In the genomic region with DNA sequence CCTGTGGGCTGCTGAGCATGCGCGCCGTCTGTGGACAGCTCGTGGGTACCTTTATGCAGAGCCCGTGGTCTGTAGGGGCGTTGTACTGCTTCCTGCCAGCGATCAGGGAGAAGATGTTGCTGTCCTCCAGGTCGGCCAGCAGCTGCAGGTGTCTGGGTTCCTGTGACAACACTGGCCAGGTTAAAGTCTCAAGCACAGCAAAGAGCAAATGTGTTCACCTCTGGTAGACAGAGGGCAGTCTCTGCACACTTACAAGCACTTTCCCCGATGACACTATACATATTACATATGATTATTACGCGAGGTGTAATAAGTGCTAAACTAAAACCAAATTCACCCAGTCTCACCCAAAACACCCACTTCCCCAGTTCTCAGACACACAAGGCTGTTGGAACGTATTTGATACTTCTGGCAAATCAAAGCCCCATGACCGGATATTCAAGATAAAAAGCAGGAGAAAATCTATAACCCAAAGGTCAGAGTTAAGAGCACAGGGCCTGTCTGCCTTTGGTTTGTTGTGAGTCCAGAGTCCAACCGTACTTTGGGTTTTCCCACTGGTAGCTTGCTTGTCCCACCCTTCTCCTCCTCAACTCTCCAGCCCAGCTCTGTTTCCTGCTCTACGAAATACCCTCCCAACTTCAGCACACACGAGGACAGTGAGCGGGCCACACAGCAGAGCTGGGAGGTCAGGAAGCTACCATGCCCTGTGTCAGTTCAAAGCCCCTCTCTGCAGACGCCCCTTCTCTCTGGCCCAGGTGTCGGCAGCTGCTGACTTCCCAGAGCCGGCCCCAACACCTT, we compare ENCODE assay signal across 10 cellular contexts. TPM values are rescaled to one million over a fixed set of nuclear protein-coding genes. Genes with fewer than 3 reads are reported as not detected.
DNase-seq lines count a peak whose midpoint lies in the region; ATAC-seq and TF ChIP-seq lines count a peak whose summit lies in the region.
"Had no signal": no experiment of that assay in that cellular context is flagged by ENCODE, and none has a peak within 500 bp of the region (broad histone marks: within the 10 kb centered on the region; RNA-seq: fewer than 3 reads in every experiment).

No MANE protein-coding gene starts in this region.

- H2BK15ac ChIP-seq in IMR-90 (ENCODE audit: low read depth, low read length), result no peak overlapping the region

- no peak overlapping the region for H2AK9ac ChIP-seq in IMR-90 (replicated peaks; ENCODE audit: low read depth, low read length, poor library complexity)

- no peak for TF ChIP-seq POLR2A in IMR-90 (IDR thresholded peaks at IDR 0.05; ENCODE audit: low read depth, low read length)
- no peak for TF ChIP-seq POLR2A in body of pancreas (IDR thresholded peaks at IDR 0.05)

- H3K14ac ChIP-seq in IMR-90 (replicated peaks; ENCODE audit: low read depth, low read length), result no peak overlapping the region

- H4K20me1 ChIP-seq in IMR-90 (ENCODE audit: insufficient read depth, low read length), result no peaks in the 10 kb centered on the region

- no peak overlapping the region for H2AK5ac ChIP-seq in IMR-90 (ENCODE audit: low read depth, low read length)

- no peak overlapping the region for H3K4me2 ChIP-seq in IMR-90 (ENCODE audit: low read depth, low read length)

- no peak overlapping the region for H2BK120ac ChIP-seq in IMR-90 (ENCODE audit: low read depth, low read length)

- H3K9ac ChIP-seq in IMR-90 (ENCODE audit: low read depth, low read length), result no peak overlapping the region

- H3K18ac ChIP-seq in IMR-90 (ENCODE audit: low read depth, low read length), result no peak overlapping the region

- H3K36me3 ChIP-seq in IMR-90 (ENCODE audit: control insufficient read depth, insufficient read depth, low read length) (peaks cover 33% of the 10 kb centered on the region), body of pancreas (replicated peaks in 1 of 2; ENCODE audit: insufficient read depth in 1 of 2, low read depth in 2 of 2) (peaks cover 9 to 37% of the 10 kb centered on the region in 2 donors)

- no TSS peak for BruUV-seq in IMR-90 (replicated peaks; lab: Mats Ljungman, UMichigan)

- no peak overlapping the region for H3K56ac ChIP-seq in IMR-90 (ENCODE audit: extremely low read depth, insufficient read depth, low read length)

- no peak overlapping the region for H4K5ac ChIP-seq in IMR-90 (ENCODE audit: low read depth, low read length)

- POLR2A ChIA-PET in IMR-90 (lab: Charles Lee; ENCODE audit: unreplicated experiment), result no interaction called here

- peak; percentile 14; the same call in 1 of the 2 replicates for TF ChIP-seq RAD21 in IMR-90 (IDR thresholded peaks at IDR 0.05; ENCODE audit: low read length)

- no peak overlapping the region for H2BK20ac ChIP-seq in IMR-90 (ENCODE audit: low read depth, low read length)

- no peak overlapping the region for H4K91ac ChIP-seq in IMR-90 (ENCODE audit: insufficient read depth, low read depth, low read length)

- H3K4me1 ChIP-seq in IMR-90 (ENCODE audit: control insufficient read depth, insufficient read depth, low read length) (no peaks in the 10 kb centered on the region), body of pancreas (peaks cover 42% of the 10 kb centered on the region)

- WGBS in IMR-90 (ENCODE audit: extremely low coverage in 2 of 2, insufficient read length in 1 of 2), 2 experiments, result 87% methylated on average over 11 of the region's 20 CpGs; no CpG with 5 or more reads in 1 of the 2 experiments
- WGBS in body of pancreas, 2 donors, result 30 to 44% methylated on average over 20 of the region's 20 CpGs

- no peak overlapping the region for H3K23ac ChIP-seq in IMR-90 (ENCODE audit: low read depth, low read length)

- no peak overlapping the region for H4K8ac ChIP-seq in IMR-90 (ENCODE audit: low read depth in 2 of 2, low read length in 2 of 2)

- in situ Hi-C loops in IMR-90 (cut with MboI; ENCODE audit: low sequenced_read_pairs), result no loop called here

- H3K27ac ChIP-seq in IMR-90 (ENCODE audit: insufficient read depth, low read length), result no peak overlapping the region
- H3K27ac ChIP-seq in body of pancreas, result peak overlapping the region; percentile 42 to 57 (median 51)

- H3K27me3 ChIP-seq in IMR-90 (ENCODE audit: control insufficient read depth, insufficient read depth, low read length) (no peaks in the 10 kb centered on the region), body of pancreas (no peaks in the 10 kb centered on the region)

- dilution Hi-C loops in IMR-90 (cut with HindIII; ENCODE audit: low sequenced_read_pairs, unreplicated experiment), result no loop called here

- CTCF ChIA-PET in IMR-90 (lab: Yijun Ruan, JAX), result interaction anchor here (0.6 to 1.4 kb wide), 2 partner anchors 526 to 546 kb away, joined by 3 to 4 read pairs; no protein-coding TSS in a partner anchor

- ATAC-seq in IMR-90 (ENCODE audit: low read depth), result no peak
- ATAC-seq in body of pancreas, result peak; percentile 75
- peak; percentile 88 for ATAC-seq in left lobe of liver
- ATAC-seq in GM21723 (IDR thresholded peaks at IDR 0.05; ENCODE audit: unreplicated experiment), result no peak

- peaks cover 0 to 4% of the 10 kb centered on the region in 2 experiments; a peak in 1 of 4 replicates for H3K79me1 ChIP-seq in IMR-90 (ENCODE audit: low read depth in 1 of 2, low read length in 2 of 2)

- H3K4ac ChIP-seq in IMR-90 (ENCODE audit: low read depth, low read length), result no peak overlapping the region

- no peak for TF ChIP-seq CTCF in IMR-90 (conservative IDR thresholded peaks at IDR 0.05; ENCODE audit: low read depth, low read length)
- peak in 6 of 7 experiments; percentile 18 to 60 (median 49) for TF ChIP-seq CTCF in body of pancreas (IDR thresholded peaks at IDR 0.05)

- H3K4me3 ChIP-seq in IMR-90 (ENCODE audit: insufficient read depth, low read depth, low read length) (no peak overlapping the region), body of pancreas (no peak overlapping the region)

- H3K9me1 ChIP-seq in IMR-90 (ENCODE audit: insufficient read depth, low read length), result peaks cover 4% of the 10 kb centered on the region; the same call in 1 of the 2 replicates

- intact Hi-C loops in IMR-90 (cut with micrococcal nuclease), result no loop called here
- intact Hi-C loops in body of pancreas (cut with DNase I), result no loop called here

- DNase-seq in COLO668 (lab: John Stamatoyannopoulos, UW; ENCODE audit: unreplicated experiment) (peak; percentile 57), IMR-90 (no peak), body of pancreas (peak in 3 of 4 donors; percentile 58 to 65 (median 64)), left lobe of liver (ENCODE audit: low spot score) (peak; percentile 74), NCI-H2029 treated with DMSO at 0.1 percent for 48 hours (lab: John Stamatoyannopoulos, UW) (no peak), activated gamma-delta T cell treated with Interleukin-2 at 50 U/mL for 16 hours (no peak), NCI-H1930 (lab: John Stamatoyannopoulos, UW) (no peak)
- DNase-seq: naive B cell, NCI-H226 had no signal

- no peak overlapping the region for H2BK5ac ChIP-seq in IMR-90 (ENCODE audit: low read depth, low read length, poor library complexity, severe bottlenecking)

- H2AFZ ChIP-seq in IMR-90 (replicated peaks; ENCODE audit: low read length, poor library complexity), result no peak overlapping the region

- H3K9me3 ChIP-seq in IMR-90 (ENCODE audit: control insufficient read depth, insufficient read depth, low read length) (no peaks in the 10 kb centered on the region), body of pancreas (no peaks in the 10 kb centered on the region)

TF ChIP-seq in IMR-90, 13 proteins besides CTCF, POLR2A, EP300 and RAD21:
- TF ChIP-seq MXI1 (IDR thresholded peaks at IDR 0.05; ENCODE audit: borderline replicate concordance, low read depth, low read length) (no peak), RFX5 (IDR thresholded peaks at IDR 0.05; ENCODE audit: low read depth, low read length) (no peak), MAFK (IDR thresholded peaks at IDR 0.05; ENCODE audit: low read depth, low read length) (no peak), RCOR1 (IDR thresholded peaks at IDR 0.05; ENCODE audit: insufficient replicate concordance, low read length) (no peak), SMC3 (IDR thresholded peaks at IDR 0.05; ENCODE audit: low read depth, low read length) (no peak), BHLHE40 (IDR thresholded peaks at IDR 0.05; ENCODE audit: low read depth, low read length) (no peak), FOS (IDR thresholded peaks at IDR 0.05; ENCODE audit: low read depth, low read length) (no peak)
- TF ChIP-seq, protein P1, sequence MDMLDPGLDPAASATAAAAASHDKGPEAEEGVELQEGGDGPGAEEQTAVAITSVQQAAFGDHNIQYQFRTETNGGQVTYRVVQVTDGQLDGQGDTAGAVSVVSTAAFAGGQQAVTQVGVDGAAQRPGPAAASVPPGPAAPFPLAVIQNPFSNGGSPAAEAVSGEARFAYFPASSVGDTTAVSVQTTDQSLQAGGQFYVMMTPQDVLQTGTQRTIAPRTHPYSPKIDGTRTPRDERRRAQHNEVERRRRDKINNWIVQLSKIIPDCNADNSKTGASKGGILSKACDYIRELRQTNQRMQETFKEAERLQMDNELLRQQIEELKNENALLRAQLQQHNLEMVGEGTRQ (IDR thresholded peaks at IDR 0.05; ENCODE audit: low read depth, low read length), result no peak

RNA-seq across cellular contexts. Expression of a gene that starts 49.7 kb away (rescaled TPM):
- total RNA-seq in IMR-90 (2012; rRNA removed) (not detected in 2 replicates), body of pancreas (10 to 100 TPM in 1 of 2 donors, 1 to 10 TPM in 1; 6.6 to 17.1 TPM), left lobe of liver (48.6 TPM)
- not detected in 2 replicates for polyA plus RNA-seq in IMR-90 (2012; rRNA removed)
- not detected in 2 replicates for polyA plus RNA-seq in IMR-90 (2012; cell fraction: cytosol; rRNA removed)
- not detected in 2 replicates for polyA plus RNA-seq in IMR-90 (2012; cell fraction: nucleus; rRNA removed; ENCODE audit: low replicate concordance)

Comparison
In these comparisons a context has a peak if more than half of its experiments do, and no peak if none do; other contexts are left out.
1. DNase-seq: peak in COLO668 (single experiment), body of pancreas (3 of 4) and left lobe of liver (single experiment); none in IMR-90 (single experiment), NCI-H2029 treated with DMSO at 0.1 percent for 48 hours (single experiment), activated gamma-delta T cell treated with Interleukin-2 at 50 U/mL for 16 hours (single experiment) and NCI-H1930 (0 of 2).
2. ATAC-seq: peak in body of pancreas (single experiment) and left lobe of liver (single experiment); none in IMR-90 (single experiment) and GM21723 (single experiment).